ENCODE assay signal across 11 cellular contexts in genomic region chr7:92184294-92184693, GRCh38. TPM values are rescaled to one million over a fixed set of nuclear protein-coding genes. Genes with fewer than 3 reads are reported as not detected.
"Had no signal": no experiment of that assay in that cellular context is flagged by ENCODE, and none has a peak within 500 bp of the region (broad histone marks: within the 10 kb centered on the region; RNA-seq: fewer than 3 reads in every experiment).

No MANE protein-coding gene starts in this region.

RNA-seq across cellular contexts. Expression of gene LRRD1, which starts 5.4 kb away (rescaled TPM):
- total RNA-seq: natural killer cell; natural killer cell treated with Interleukin-12 subunit alpha and Interleukin-12 subunit beta and Interleukin-15 and Interleukin-18, amount 100 ng/mL, for 72 hours; osteocyte; pancreas; psoas muscle; pulmonary artery endothelial cell; right lobe of liver; sciatic nerve had no signal
- polyA plus RNA-seq: naive thymus-derived CD8-positive, alpha-beta T cell; right cardiac atrium; smooth muscle cell had no signal
